Comparison of ENCODE assay signal across 9 cellular contexts in the genomic region with DNA sequence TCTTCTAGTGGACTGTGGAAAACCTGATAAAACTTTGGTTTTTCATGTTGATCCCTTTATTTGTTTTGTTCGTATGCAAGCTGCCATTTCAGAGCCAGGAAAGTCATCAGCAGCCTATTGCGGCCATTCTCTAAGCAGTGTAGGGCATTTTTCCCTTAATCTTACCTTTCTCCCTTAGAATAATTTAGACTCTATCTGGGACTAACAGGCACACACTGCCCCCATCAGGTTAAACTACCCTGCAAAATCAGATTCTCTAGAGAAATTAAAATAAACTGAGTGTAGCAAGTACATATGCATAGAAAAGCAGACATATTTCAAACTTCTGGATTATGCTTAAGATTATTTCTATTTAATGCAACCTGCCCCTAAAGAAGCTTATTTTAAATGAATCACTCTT.
DNase-seq lines count a peak whose midpoint lies in the region; ATAC-seq and TF ChIP-seq lines count a peak whose summit lies in the region.
"Had no signal": no experiment of that assay in that cellular context is flagged by ENCODE, and none has a peak within 500 bp of the region (broad histone marks: within the 10 kb centered on the region; RNA-seq: fewer than 3 reads in every experiment).

No MANE protein-coding gene starts in this region.

- CTCF ChIA-PET in SK-N-SH (lab: Yijun Ruan, JAX): interaction anchor here (0.6 to 2.1 kb wide), 10 partner anchors 15 to 1359 kb away, joined by 3 to 9 read pairs (median 4); no protein-coding TSS in a partner anchor

- intact Hi-C loops in Right ventricle myocardium superior (cut with DNase I) (loop anchor here (10.0 kb wide), 1 partner anchor 119 kb away; no protein-coding TSS in a partner anchor), spleen (cut with DNase I; ENCODE audit: low total_unique reads) (loop anchor here (10.0 kb wide), 2 partner anchors 119 to 639 kb away; no protein-coding TSS in a partner anchor)

- POLR2A ChIA-PET in SK-N-SH (lab: Yijun Ruan, JAX): no interaction called here

- H2AFZ ChIP-seq in SK-N-SH (ENCODE audit: low read depth): no peak overlapping the region

- no peak overlapping the region for H3K27ac ChIP-seq in 22Rv1
- no peak overlapping the region for H3K27ac ChIP-seq in SK-N-SH (ENCODE audit: low read depth in 2 of 2, low read length in 1 of 2)
- no peak overlapping the region for H3K27ac ChIP-seq in spleen

- no peak overlapping the region for H3K4me3 ChIP-seq in HAP-1
- H3K4me3 ChIP-seq in SK-N-SH (ENCODE audit: low read depth in 2 of 2, low read length in 1 of 2): no peak overlapping the region; a peak in 1 of 4 replicates
- no peak overlapping the region for H3K4me3 ChIP-seq in spleen

- no peak for TF ChIP-seq EP300 in SK-N-SH (IDR thresholded peaks at IDR 0.05; ENCODE audit: borderline replicate concordance in 1 of 2, low read depth in 1 of 2, low read length in 1 of 2)

- H3K4me1 ChIP-seq in HAP-1 (peaks cover 7% of the 10 kb centered on the region), SK-N-SH (ENCODE audit: control insufficient read depth in 1 of 2, insufficient read depth in 2 of 2, low read depth in 1 of 2, low read length in 1 of 2) (no peaks in the 10 kb centered on the region), spleen (no peaks in the 10 kb centered on the region)

- H3K9me3 Mint-ChIP-seq in T-helper 2 cell treated with Interferon-gamma antibody and Interleukin-4, amounts not matched to agents 5 μg/mL and 100 μg/mL, for 36 hours: no peaks in the 10 kb centered on the region
- H3K9me3 Mint-ChIP-seq: activated T-cell treated with anti-CD3 and anti-CD28 coated beads, Interleukin-2, amount 50 U/mL, for 72 hours had no signal

- H3K27me3 Mint-ChIP-seq in T-helper 2 cell treated with Interferon-gamma antibody and Interleukin-4, amounts not matched to agents 5 μg/mL and 100 μg/mL, for 36 hours (ENCODE audit: low read depth): no peaks in the 10 kb centered on the region

- no peaks in the 10 kb centered on the region for H3F3A ChIP-seq in SK-N-SH (replicated peaks; ENCODE audit: insufficient read depth)

- H4K20me1 ChIP-seq in SK-N-SH (ENCODE audit: insufficient read depth): no peaks in the 10 kb centered on the region

- H3K27me3 ChIP-seq in HAP-1 (ENCODE audit: low read depth) (no peaks in the 10 kb centered on the region), SK-N-SH (ENCODE audit: insufficient read depth) (no peaks in the 10 kb centered on the region), spleen (replicated peaks in 1 of 7) (peaks cover 0 to 11% (median 0%) of the 10 kb centered on the region in 7 donors)

- no peak overlapping the region for H3K4me3 Mint-ChIP-seq in T-helper 2 cell treated with Interferon-gamma antibody and Interleukin-4, amounts not matched to agents 5 μg/mL and 100 μg/mL, for 36 hours
- H3K4me3 Mint-ChIP-seq: activated T-cell treated with anti-CD3 and anti-CD28 coated beads, Interleukin-2, amount 50 U/mL, for 72 hours had no signal

- peak; percentile 63 for ATAC-seq in Right ventricle myocardium superior (ENCODE audit: poor library complexity)
- no peak for ATAC-seq in GM18873 (IDR thresholded peaks at IDR 0.05; ENCODE audit: low FRiP score, unreplicated experiment)
- ATAC-seq in GM21423 (IDR thresholded peaks at IDR 0.05; ENCODE audit: unreplicated experiment): no peak
- ATAC-seq: activated T-cell treated with anti-CD3 and anti-CD28 coated beads, Interleukin-2, amount 50 U/mL, for 72 hours had no signal

- H3K9me2 ChIP-seq in SK-N-SH: no peaks in the 10 kb centered on the region

- TF ChIP-seq POLR2A in spleen (IDR thresholded peaks at IDR 0.05): no peak

- H3K79me2 ChIP-seq in SK-N-SH (ENCODE audit: insufficient read depth): no peaks in the 10 kb centered on the region

- H3K4me1 Mint-ChIP-seq in T-helper 2 cell treated with Interferon-gamma antibody and Interleukin-4, amounts not matched to agents 5 μg/mL and 100 μg/mL, for 36 hours (ENCODE audit: low read depth): no peaks in the 10 kb centered on the region

- H3K9ac ChIP-seq in SK-N-SH: no peak overlapping the region

- peak; percentile 70 to 87 for DNase-seq in HAP-1 (ENCODE audit: low spot score in 2 of 2)
- DNase-seq in SK-N-SH: no peak
- DNase-seq in Right ventricle myocardium superior: no peak
- DNase-seq in spleen: no peak
- DNase-seq in T-helper 2 cell treated with Interferon-gamma antibody and Interleukin-4, amounts not matched to agents 5 μg/mL and 100 μg/mL, for 36 hours (ENCODE audit: low spot score): no peak

- TF ChIP-seq RAD21 in SK-N-SH (IDR thresholded peaks at IDR 0.05; ENCODE audit: low read length): peak; percentile 67

- WGBS in SK-N-SH (ENCODE audit: low lambda C conversion rate): 20% methylated on average over 2 of the region's 2 CpGs
- 33 to 58% (median 52%) methylated on average over 2 of the region's 2 CpGs for WGBS in spleen, 5 donors

- TF ChIP-seq CTCF in 22Rv1 (IDR thresholded peaks at IDR 0.05) (peak; percentile 72), SK-N-SH (IDR thresholded peaks at IDR 0.05) (peak; percentile 71), spleen (IDR thresholded peaks at IDR 0.05 in 8 of 11, conservative IDR thresholded peaks at IDR 0.05 in 3 of 11) (peak in 8 of 11 experiments; percentile 4 to 49 (median 40))

- no peaks in the 10 kb centered on the region for H3K36me3 ChIP-seq in HAP-1 (replicated peaks)
- H3K36me3 ChIP-seq in SK-N-SH (replicated peaks in 1 of 2; ENCODE audit: control insufficient read depth in 1 of 2, insufficient read depth in 2 of 2, low read length in 1 of 2): no peaks in the 10 kb centered on the region
- no peaks in the 10 kb centered on the region for H3K36me3 ChIP-seq in spleen

- no peaks in the 10 kb centered on the region for H3K9me3 ChIP-seq in HAP-1
- no peaks in the 10 kb centered on the region for H3K9me3 ChIP-seq in SK-N-SH
- no peaks in the 10 kb centered on the region for H3K9me3 ChIP-seq in spleen

- no peak overlapping the region for H3K27ac Mint-ChIP-seq in T-helper 2 cell treated with Interferon-gamma antibody and Interleukin-4, amounts not matched to agents 5 μg/mL and 100 μg/mL, for 36 hours
- H3K27ac Mint-ChIP-seq: activated T-cell treated with anti-CD3 and anti-CD28 coated beads, Interleukin-2, amount 50 U/mL, for 72 hours had no signal

- in situ Hi-C loops in HAP-1 (cut with MboI; ENCODE audit: low sequenced_read_pairs): no loop called here

- H3K4me2 ChIP-seq in SK-N-SH: no peak overlapping the region; the same call in 1 of the 2 replicates

- H3K36me3 Mint-ChIP-seq in T-helper 2 cell treated with Interferon-gamma antibody and Interleukin-4, amounts not matched to agents 5 μg/mL and 100 μg/mL, for 36 hours (ENCODE audit: low read depth): no peaks in the 10 kb centered on the region

TF ChIP-seq in SK-N-SH, 30 proteins besides CTCF, POLR2A, EP300 and RAD21:
- peak; percentile 51; the same call in 1 of the 2 replicates for TF ChIP-seq SMC3 (IDR thresholded peaks at IDR 0.05; ENCODE audit: low read depth, low read length)
- TF ChIP-seq YY1 (IDR thresholded peaks at IDR 0.05; ENCODE audit: low read depth): no peak

Comparison
In these comparisons a context has a peak if more than half of its experiments do, and no peak if none do; other contexts are left out.
1. DNase-seq: peak in HAP-1 (2 of 2); none in SK-N-SH (single experiment), Right ventricle myocardium superior (single experiment), spleen (single experiment) and T-helper 2 cell treated with Interferon-gamma antibody and Interleukin-4, amounts not matched to agents 5 μg/mL and 100 μg/mL, for 36 hours (single experiment).
2. Peak in every context shown above with its lines, with median percentiles within 50 percentile points of each other: CTCF ChIP-seq.